8 cellular contexts compared by ENCODE assay signal in genomic region chr1:24289937-24290595, GRCh38. TPM values are rescaled to one million over a fixed set of nuclear protein-coding genes. Genes with fewer than 3 reads are reported as not detected.
DNase-seq lines count a peak whose midpoint lies in the region; ATAC-seq, FAIRE-seq and TF ChIP-seq lines count a peak whose summit lies in the region.

No MANE protein-coding gene starts in this region.

- no peaks in the 10 kb centered on the region for H3K4me1 Mint-ChIP-seq in Caco-2 (ENCODE audit: low read depth, unreplicated experiment)

- peak; percentile 46 for DNase-seq in H54 (ENCODE audit: insufficient read length, low spot score)
- peak; percentile 88 for DNase-seq in RWPE2 (ENCODE audit: low spot score)
- peak; percentile 92 for DNase-seq in glomerular visceral epithelial cell (ENCODE audit: extremely low spot score)
- DNase-seq in small intestine = peak; percentile 84
- no peak for DNase-seq in Caco-2
- DNase-seq in activated naive CD4-positive, alpha-beta T cell (lab: John Stamatoyannopoulos, UW) = no peak
- DNase-seq in activated CD4-positive, CD25-positive, alpha-beta regulatory T cell treated with anti-CD3 and anti-CD28 coated beads, Interleukin-2, amount 50 U/mL, for 72 hours = no peak
- DNase-seq in SIG-M5 (lab: John Stamatoyannopoulos, UW) = no peak

- CTCF ChIA-PET in Caco-2 (lab: Charles Lee) = no interaction called here

- H3K36me3 ChIP-seq in RWPE2 (ENCODE audit: low read depth) (no peaks in the 10 kb centered on the region), small intestine (ENCODE audit: control insufficient read depth in 2 of 2, insufficient read depth in 2 of 2, low read length in 2 of 2) (no peaks in the 10 kb centered on the region), Caco-2 (ENCODE audit: control insufficient read depth, insufficient read depth, low read length) (no peaks in the 10 kb centered on the region)

- BruUV-seq in Caco-2 (replicated peaks; lab: Mats Ljungman, UMichigan) = no TSS peak

- POLR2A ChIA-PET in Caco-2 (lab: Charles Lee) = no interaction called here

- no peak for TF ChIP-seq POLR2A in H54 (IDR thresholded peaks at IDR 0.05; ENCODE audit: low read depth, low read length)

- intact Hi-C loops in Caco-2 (cut with micrococcal nuclease; ENCODE audit: unreplicated experiment) = no loop called here

- no peak overlapping the region for H3K27ac Mint-ChIP-seq in Caco-2 (ENCODE audit: unreplicated experiment)

- no peaks in the 10 kb centered on the region for H3K9me3 Mint-ChIP-seq in Caco-2 (ENCODE audit: unreplicated experiment)

- H3K9me3 ChIP-seq in RWPE2 (ENCODE audit: severe bottlenecking) = no peaks in the 10 kb centered on the region
- no peaks in the 10 kb centered on the region for H3K9me3 ChIP-seq in small intestine (ENCODE audit: control insufficient read depth, low read depth)
- H3K9me3 ChIP-seq in Caco-2 = no peaks in the 10 kb centered on the region

- no peak overlapping the region for H3K4me3 Mint-ChIP-seq in Caco-2 (ENCODE audit: unreplicated experiment)

- no peaks in the 10 kb centered on the region for H3K27me3 Mint-ChIP-seq in Caco-2 (ENCODE audit: insufficient read depth, unreplicated experiment)

- H3K27ac ChIP-seq in RWPE2 (ENCODE audit: poor library complexity, severe bottlenecking) = peak overlapping the region; percentile 99
- H3K27ac ChIP-seq in small intestine (ENCODE audit: low read depth in 1 of 2, low read length in 1 of 2) = no peak overlapping the region

- WGBS in small intestine, 3 donors = 49 to 53% (median 51%) methylated on average over 15 of the region's 15 CpGs

- FAIRE-seq in H54 (lab: Jason Lieb, UNC) (peak; percentile 67), small intestine (lab: Jason Lieb, UNC) (no peak)

- H3K36me3 Mint-ChIP-seq in Caco-2 (ENCODE audit: insufficient read depth, unreplicated experiment) = no peaks in the 10 kb centered on the region

- TF ChIP-seq CTCF in RWPE2 (IDR thresholded peaks at IDR 0.05; ENCODE audit: poor library complexity, severe bottlenecking) (no peak), Caco-2 (IDR thresholded peaks at IDR 0.05; ENCODE audit: insufficient read depth in 1 of 2, low read depth in 1 of 2, low read length in 1 of 2, severe bottlenecking in 1 of 2, unreplicated experiment in 1 of 2) (no peak)

- peak; percentile 63 for ATAC-seq in RWPE2 (ENCODE audit: low read depth)

- H3K4me3 ChIP-seq in RWPE2 (ENCODE audit: severe bottlenecking) = no peak overlapping the region
- H3K4me3 ChIP-seq in small intestine (ENCODE audit: low read depth in 1 of 2, low read length in 2 of 2) = no peak overlapping the region
- no peak overlapping the region for H3K4me3 ChIP-seq in Caco-2 (ENCODE audit: low read depth, low read length)

- H3K4me1 ChIP-seq in RWPE2 (ENCODE audit: insufficient read depth, poor library complexity, severe bottlenecking) = peaks cover 53% of the 10 kb centered on the region
- peaks cover 0 to 8% of the 10 kb centered on the region in 2 donors for H3K4me1 ChIP-seq in small intestine (ENCODE audit: control insufficient read depth in 2 of 2, insufficient read depth in 1 of 2, low read depth in 1 of 2, low read length in 1 of 2)
- H3K4me1 ChIP-seq in Caco-2 = no peaks in the 10 kb centered on the region

- H3K27me3 ChIP-seq in RWPE2 (ENCODE audit: insufficient read depth, poor library complexity, severe bottlenecking) (no peaks in the 10 kb centered on the region), small intestine (ENCODE audit: control insufficient read depth in 2 of 2, insufficient read depth in 2 of 2, low read length in 2 of 2) (no peaks in the 10 kb centered on the region), Caco-2 (replicated peaks; ENCODE audit: control insufficient read depth, insufficient read depth, low read length) (no peaks in the 10 kb centered on the region)

RNA-seq across cellular contexts. Expression of gene GRHL3, which starts 29.1 kb away (rescaled TPM):
- under 1 TPM in 2 of 3 donors, not detected in 1; 0.28 to 0.67 TPM for polyA plus RNA-seq in small intestine
- 2.3 and 2.7 TPM in 2 replicates for total RNA-seq in Caco-2 (2022)

Comparison
In these comparisons a context has a peak if more than half of its experiments do, and no peak if none do; other contexts are left out.
1. DNase-seq: peak in H54 (single experiment), RWPE2 (single experiment), glomerular visceral epithelial cell (single experiment) and small intestine (single experiment); none in Caco-2 (0 of 2), activated naive CD4-positive, alpha-beta T cell (0 of 4), activated CD4-positive, CD25-positive, alpha-beta regulatory T cell treated with anti-CD3 and anti-CD28 coated beads, Interleukin-2, amount 50 U/mL, for 72 hours (single experiment) and SIG-M5 (single experiment).